ENCODE assay signal across 7 cellular contexts in the genomic region with DNA sequence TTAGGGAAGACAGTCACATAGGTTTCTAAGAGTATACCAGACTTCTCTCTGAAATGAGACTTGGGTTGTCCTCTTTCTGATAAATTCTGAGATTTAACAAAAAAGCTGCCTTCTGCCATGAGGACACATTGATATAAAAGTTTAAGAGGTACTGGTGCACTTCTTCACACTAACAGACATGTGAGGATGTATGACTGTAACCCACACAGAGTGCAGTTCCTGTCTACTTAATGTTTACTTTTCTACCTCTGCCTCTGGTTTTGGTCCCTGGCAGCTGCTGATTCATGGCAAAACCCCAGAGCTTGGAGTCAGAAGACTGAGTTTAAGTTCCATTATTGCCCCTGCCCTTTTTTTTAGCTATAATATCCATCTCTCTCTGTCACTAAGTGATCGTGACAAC.
DNase-seq lines count a peak whose midpoint lies in the region; TF ChIP-seq lines count a peak whose summit lies in the region.
"Not testable (repeated sequence)": the region's sequence is repeated elsewhere in the genome, so short reads cannot be mapped to it uniquely, and the experiment has no call there.

No MANE protein-coding gene starts in this region.

- H3K4ac ChIP-seq in mesenchymal stem cell (ENCODE audit: low read depth in 1 of 2, low read length in 2 of 2) = not testable (repeated sequence)

- not testable (repeated sequence) for H3K36me3 ChIP-seq in SJSA1; mesenchymal stem cell (ENCODE audit: control insufficient read depth in 1 of 2, insufficient read depth in 2 of 2, low read depth in 1 of 2, low read length in 2 of 2); smooth muscle cell (ENCODE audit: low read depth)

- not testable (repeated sequence) for H3K9me3 ChIP-seq in SJSA1 (replicated peaks); mesenchymal stem cell (ENCODE audit: control insufficient read depth, low read length); smooth muscle cell (replicated peaks; ENCODE audit: low read depth)

- not testable (repeated sequence) for H2AK5ac ChIP-seq in mesenchymal stem cell (ENCODE audit: low read length, severe bottlenecking)

- H3K79me1 ChIP-seq in mesenchymal stem cell (replicated peaks; ENCODE audit: low read length, poor library complexity, severe bottlenecking) = not testable (repeated sequence)

- not testable (repeated sequence) for H2BK5ac ChIP-seq in mesenchymal stem cell (ENCODE audit: low read depth, low read length, poor library complexity, severe bottlenecking)

- H3K18ac ChIP-seq in mesenchymal stem cell (ENCODE audit: low read depth in 1 of 2, low read length in 2 of 2) = not testable (repeated sequence)

- H3K27me3 ChIP-seq in SJSA1 (replicated peaks); smooth muscle cell (ENCODE audit: low read depth): not testable (repeated sequence)
- H3K27me3 ChIP-seq in mesenchymal stem cell (ENCODE audit: control insufficient read depth in 1 of 2, insufficient read depth in 1 of 2, low read length in 2 of 2) = peaks cover 0 to 11% of the 10 kb centered on the region in 2 experiments

- H2BK15ac ChIP-seq in mesenchymal stem cell (ENCODE audit: low read depth, poor library complexity, severe bottlenecking) = not testable (repeated sequence)

- TF ChIP-seq CTCF in astrocyte of the spinal cord (IDR thresholded peaks at IDR 0.05; ENCODE audit: low read depth, low read length); epithelial cell of esophagus (IDR thresholded peaks at IDR 0.05; ENCODE audit: insufficient read depth, low read depth, low read length, missing control alignments); smooth muscle cell (IDR thresholded peaks at IDR 0.05; ENCODE audit: borderline replicate concordance, insufficient read depth, poor library complexity, severe bottlenecking): not testable (repeated sequence)

- H4K20me1 ChIP-seq in smooth muscle cell (ENCODE audit: low read depth) = not testable (repeated sequence)

- not testable (repeated sequence) for H3K4me2 ChIP-seq in mesenchymal stem cell (ENCODE audit: low read length, poor library complexity, severe bottlenecking); smooth muscle cell

- not testable (repeated sequence) for H4K91ac ChIP-seq in mesenchymal stem cell (ENCODE audit: low read length)

- not testable (repeated sequence) for H2AFZ ChIP-seq in mesenchymal stem cell (ENCODE audit: low read depth, low read length); smooth muscle cell (ENCODE audit: low read depth)

- not testable (repeated sequence) for H3K4me3 ChIP-seq in SJSA1; astrocyte of the spinal cord (ENCODE audit: low read depth, low read length); epithelial cell of esophagus (ENCODE audit: low read length); mesenchymal stem cell (ENCODE audit: insufficient read depth in 1 of 2, low read depth in 1 of 2, low read length in 2 of 2); smooth muscle cell

- not testable (repeated sequence) for H2BK12ac ChIP-seq in mesenchymal stem cell (ENCODE audit: low read length in 2 of 2)

- H3K4me1 ChIP-seq in SJSA1 (replicated peaks) = peaks cover 19% of the 10 kb centered on the region
- H3K4me1 ChIP-seq in mesenchymal stem cell (ENCODE audit: control insufficient read depth, insufficient read depth, low read depth, low read length); smooth muscle cell (ENCODE audit: low read depth): not testable (repeated sequence)

- H3K9ac ChIP-seq in mesenchymal stem cell (ENCODE audit: low read length); smooth muscle cell (ENCODE audit: low read depth): not testable (repeated sequence)

- in situ Hi-C loops in astrocyte of the spinal cord (cut with HindIII; ENCODE audit: low sequenced_read_pairs) = not testable (repeated sequence)

- not testable (repeated sequence) for H3F3A ChIP-seq in smooth muscle cell (ENCODE audit: low read depth)

- H3K27ac ChIP-seq in SJSA1 (peak overlapping the region; percentile 54; the same call in 1 of the 2 replicates), smooth muscle cell (ENCODE audit: low read depth) (peak overlapping the region; percentile 41)
- H3K27ac ChIP-seq in mesenchymal stem cell (ENCODE audit: low read length, poor library complexity, severe bottlenecking) = not testable (repeated sequence)

- H2BK120ac ChIP-seq in mesenchymal stem cell (ENCODE audit: low read depth, low read length) = not testable (repeated sequence)

- H3K23ac ChIP-seq in mesenchymal stem cell (ENCODE audit: low read length in 2 of 2) = not testable (repeated sequence)

- H4K8ac ChIP-seq in mesenchymal stem cell (ENCODE audit: low read length) = not testable (repeated sequence)

- DNase-seq in Daoy (ENCODE audit: low read depth) (peak; percentile 30), LHCN-M2 (ENCODE audit: low read depth) (peak; percentile 31), SJSA1 (ENCODE audit: low read depth in 1 of 2, low spot score in 2 of 2) (peak in 1 of 2 experiments; percentile 22), astrocyte of the spinal cord (ENCODE audit: low read depth, low spot score) (peak; percentile 22), epithelial cell of esophagus (ENCODE audit: low read depth) (peak; percentile 46), mesenchymal stem cell (peak; percentile 35)
- DNase-seq in smooth muscle cell (lab: John Stamatoyannopoulos, UW; ENCODE audit: unreplicated experiment) = not testable (repeated sequence)

- no CpG with 5 or more reads among the region's 1 CpG for WGBS in mesenchymal stem cell
- 72% methylated on average over 1 of the region's 1 CpG for WGBS in smooth muscle cell (ENCODE audit: low lambda C conversion rate)

- not testable (repeated sequence) for H3K14ac ChIP-seq in mesenchymal stem cell (ENCODE audit: low read length in 2 of 2)

- H3K79me2 ChIP-seq in smooth muscle cell (ENCODE audit: low read depth) = not testable (repeated sequence)
